Comparison of ENCODE assay signal across 1 cellular context in the genomic region with DNA sequence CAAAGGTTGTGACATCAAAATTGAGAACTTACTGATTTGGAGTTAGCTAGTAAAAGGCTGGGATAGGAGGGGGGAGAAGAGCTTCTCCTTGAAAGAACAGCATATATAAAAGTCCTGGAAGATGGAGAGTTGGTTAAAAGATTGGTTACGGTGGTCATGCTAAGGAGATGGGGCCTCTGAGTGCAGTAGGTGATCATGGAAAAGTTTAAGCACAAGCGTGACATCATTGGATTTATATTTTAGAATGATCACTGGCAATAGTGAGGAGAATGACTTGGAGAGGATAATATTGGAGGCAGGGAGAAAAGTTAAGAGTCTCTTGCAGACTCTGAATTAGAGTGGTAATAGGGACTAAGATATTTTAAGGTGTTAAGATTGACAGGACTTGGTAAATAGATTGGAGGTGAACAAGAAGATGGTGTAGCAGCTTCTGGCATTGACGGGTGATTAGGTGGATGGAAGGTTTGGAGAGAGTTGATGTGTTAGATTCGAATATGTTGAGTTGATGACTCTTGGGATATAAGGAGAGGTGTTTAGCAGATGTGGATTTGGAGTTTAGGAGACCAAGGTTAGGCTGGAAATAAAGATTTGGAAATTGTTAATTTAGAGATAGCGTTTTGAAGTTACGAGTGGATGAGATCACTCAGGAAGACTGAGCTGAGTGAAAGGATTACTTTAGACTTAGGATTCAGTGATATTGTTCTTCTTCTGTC.
TF ChIP-seq lines count a peak whose summit lies in the region.

No MANE protein-coding gene starts in this region.

TF ChIP-seq in HEK293, 187 proteins besides CTCF, POLR2A, EP300 and RAD21 (continued from another document and continues in another):
- TF ChIP-seq BCL11B (tag by site-specific recombination; IDR thresholded peaks at IDR 0.05; ENCODE audit: low read depth) (no peak), ZNF596 (tag by site-specific recombination; IDR thresholded peaks at IDR 0.05) (no peak), ZBTB20 (tag by site-specific recombination; IDR thresholded peaks at IDR 0.05) (no peak), ZNF585B (tag by site-specific recombination; IDR thresholded peaks at IDR 0.05) (no peak), ZNF558 (tag by site-specific recombination; IDR thresholded peaks at IDR 0.05) (no peak), SP3 (tag by site-specific recombination; IDR thresholded peaks at IDR 0.05) (no peak), HOXD13 (CRISPR knock-in tag; IDR thresholded peaks at IDR 0.05; ENCODE audit: borderline replicate concordance) (no peak), ZFP41 (tag by site-specific recombination; IDR thresholded peaks at IDR 0.05; ENCODE audit: borderline replicate concordance) (no peak), ZNF274 (IDR thresholded peaks at IDR 0.05; ENCODE audit: low read length) (no peak), ZNF274 (tag by site-specific recombination; IDR thresholded peaks at IDR 0.05; ENCODE audit: borderline replicate concordance) (no peak), ZNF449 (tag by site-specific recombination; IDR thresholded peaks at IDR 0.05) (no peak), ZSCAN16 (tag by site-specific recombination; IDR thresholded peaks at IDR 0.05) (no peak), ATF2 (tag by site-specific recombination; IDR thresholded peaks at IDR 0.05; ENCODE audit: low read depth) (peak; percentile 70; the same call in 1 of the 2 replicates), ZNF239 (tag by site-specific recombination; IDR thresholded peaks at IDR 0.05) (no peak), SALL2 (tag by site-specific recombination; IDR thresholded peaks at IDR 0.05; ENCODE audit: borderline replicate concordance) (no peak), ZNF341 (tag by site-specific recombination; IDR thresholded peaks at IDR 0.05; ENCODE audit: low read depth) (peak; percentile 67), ZNF416 (tag by site-specific recombination; IDR thresholded peaks at IDR 0.05) (no peak), ZNF155 (tag by site-specific recombination; IDR thresholded peaks at IDR 0.05) (no peak), IKZF3 (tag by site-specific recombination; IDR thresholded peaks at IDR 0.05) (no peak), ZNF610 (tag by site-specific recombination; IDR thresholded peaks at IDR 0.05; ENCODE audit: borderline replicate concordance) (no peak), ZNF580 (tag by site-specific recombination; IDR thresholded peaks at IDR 0.05) (no peak), ZNF133 (tag by site-specific recombination; IDR thresholded peaks at IDR 0.05) (no peak), ZBTB48 (tag by site-specific recombination; IDR thresholded peaks at IDR 0.05) (no peak), YY1 (tag by site-specific recombination; IDR thresholded peaks at IDR 0.05) (no peak), ZBTB17 (tag by site-specific recombination; IDR thresholded peaks at IDR 0.05) (peak; percentile 82), ZNF302 (tag by site-specific recombination; IDR thresholded peaks at IDR 0.05; ENCODE audit: low read depth) (no peak), ZNF623 (tag by site-specific recombination; IDR thresholded peaks at IDR 0.05) (no peak), ZNF214 (tag by site-specific recombination; IDR thresholded peaks at IDR 0.05; ENCODE audit: borderline replicate concordance) (no peak), ZNF350 (tag by site-specific recombination; IDR thresholded peaks at IDR 0.05) (no peak), ZNF600 (tag by site-specific recombination; IDR thresholded peaks at IDR 0.05) (peak; percentile 43), ZNF670 (tag by site-specific recombination; IDR thresholded peaks at IDR 0.05; ENCODE audit: low read depth) (no peak), HOXC10 (CRISPR knock-in tag; IDR thresholded peaks at IDR 0.05) (no peak), FEZF1 (tag by site-specific recombination; IDR thresholded peaks at IDR 0.05) (no peak), OSR2 (tag by site-specific recombination; IDR thresholded peaks at IDR 0.05) (no peak), ZNF324 (tag by site-specific recombination; IDR thresholded peaks at IDR 0.05) (no peak), TSHZ1 (tag by site-specific recombination; IDR thresholded peaks at IDR 0.05; ENCODE audit: borderline replicate concordance) (no peak), ZNF692 (tag by site-specific recombination; IDR thresholded peaks at IDR 0.05) (0 out of 2 replicates have a peak, but pooled peaks have one; percentile 15)
- TF ChIP-seq, protein P1, sequence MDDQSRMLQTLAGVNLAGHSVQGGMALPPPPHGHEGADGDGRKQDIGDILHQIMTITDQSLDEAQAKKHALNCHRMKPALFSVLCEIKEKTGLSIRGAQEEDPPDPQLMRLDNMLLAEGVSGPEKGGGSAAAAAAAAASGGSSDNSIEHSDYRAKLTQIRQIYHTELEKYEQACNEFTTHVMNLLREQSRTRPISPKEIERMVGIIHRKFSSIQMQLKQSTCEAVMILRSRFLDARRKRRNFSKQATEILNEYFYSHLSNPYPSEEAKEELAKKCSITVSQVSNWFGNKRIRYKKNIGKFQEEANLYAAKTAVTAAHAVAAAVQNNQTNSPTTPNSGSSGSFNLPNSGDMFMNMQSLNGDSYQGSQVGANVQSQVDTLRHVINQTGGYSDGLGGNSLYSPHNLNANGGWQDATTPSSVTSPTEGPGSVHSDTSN (CRISPR knock-in tag; IDR thresholded peaks at IDR 0.05): no peak
- TF ChIP-seq, protein P2, sequence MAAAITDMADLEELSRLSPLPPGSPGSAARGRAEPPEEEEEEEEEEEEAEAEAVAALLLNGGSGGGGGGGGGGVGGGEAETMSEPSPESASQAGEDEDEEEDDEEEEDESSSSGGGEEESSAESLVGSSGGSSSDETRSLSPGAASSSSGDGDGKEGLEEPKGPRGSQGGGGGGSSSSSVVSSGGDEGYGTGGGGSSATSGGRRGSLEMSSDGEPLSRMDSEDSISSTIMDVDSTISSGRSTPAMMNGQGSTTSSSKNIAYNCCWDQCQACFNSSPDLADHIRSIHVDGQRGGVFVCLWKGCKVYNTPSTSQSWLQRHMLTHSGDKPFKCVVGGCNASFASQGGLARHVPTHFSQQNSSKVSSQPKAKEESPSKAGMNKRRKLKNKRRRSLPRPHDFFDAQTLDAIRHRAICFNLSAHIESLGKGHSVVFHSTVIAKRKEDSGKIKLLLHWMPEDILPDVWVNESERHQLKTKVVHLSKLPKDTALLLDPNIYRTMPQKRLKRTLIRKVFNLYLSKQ (tag by site-specific recombination; IDR thresholded peaks at IDR 0.05; ENCODE audit: borderline replicate concordance): no peak
- TF ChIP-seq, protein P3, sequence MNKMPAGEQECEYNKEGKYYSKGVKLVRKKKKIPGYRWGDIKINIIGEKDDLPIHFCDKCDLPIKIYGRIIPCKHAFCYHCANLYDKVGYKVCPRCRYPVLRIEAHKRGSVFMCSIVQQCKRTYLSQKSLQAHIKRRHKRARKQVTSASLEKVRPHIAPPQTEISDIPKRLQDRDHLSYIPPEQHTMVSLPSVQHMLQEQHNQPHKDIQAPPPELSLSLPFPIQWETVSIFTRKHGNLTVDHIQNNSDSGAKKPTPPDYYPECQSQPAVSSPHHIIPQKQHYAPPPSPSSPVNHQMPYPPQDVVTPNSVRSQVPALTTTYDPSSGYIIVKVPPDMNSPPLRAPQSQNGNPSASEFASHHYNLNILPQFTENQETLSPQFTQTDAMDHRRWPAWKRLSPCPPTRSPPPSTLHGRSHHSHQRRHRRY (tag by site-specific recombination; IDR thresholded peaks at IDR 0.05): no peak
- TF ChIP-seq, protein P4, sequence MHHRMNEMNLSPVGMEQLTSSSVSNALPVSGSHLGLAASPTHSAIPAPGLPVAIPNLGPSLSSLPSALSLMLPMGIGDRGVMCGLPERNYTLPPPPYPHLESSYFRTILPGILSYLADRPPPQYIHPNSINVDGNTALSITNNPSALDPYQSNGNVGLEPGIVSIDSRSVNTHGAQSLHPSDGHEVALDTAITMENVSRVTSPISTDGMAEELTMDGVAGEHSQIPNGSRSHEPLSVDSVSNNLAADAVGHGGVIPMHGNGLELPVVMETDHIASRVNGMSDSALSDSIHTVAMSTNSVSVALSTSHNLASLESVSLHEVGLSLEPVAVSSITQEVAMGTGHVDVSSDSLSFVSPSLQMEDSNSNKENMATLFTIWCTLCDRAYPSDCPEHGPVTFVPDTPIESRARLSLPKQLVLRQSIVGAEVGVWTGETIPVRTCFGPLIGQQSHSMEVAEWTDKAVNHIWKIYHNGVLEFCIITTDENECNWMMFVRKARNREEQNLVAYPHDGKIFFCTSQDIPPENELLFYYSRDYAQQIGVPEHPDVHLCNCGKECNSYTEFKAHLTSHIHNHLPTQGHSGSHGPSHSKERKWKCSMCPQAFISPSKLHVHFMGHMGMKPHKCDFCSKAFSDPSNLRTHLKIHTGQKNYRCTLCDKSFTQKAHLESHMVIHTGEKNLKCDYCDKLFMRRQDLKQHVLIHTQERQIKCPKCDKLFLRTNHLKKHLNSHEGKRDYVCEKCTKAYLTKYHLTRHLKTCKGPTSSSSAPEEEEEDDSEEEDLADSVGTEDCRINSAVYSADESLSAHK (tag by site-specific recombination; IDR thresholded peaks at IDR 0.05): no peak
